Comparison of ENCODE assay signal across 30 cellular contexts in the genomic region with DNA sequence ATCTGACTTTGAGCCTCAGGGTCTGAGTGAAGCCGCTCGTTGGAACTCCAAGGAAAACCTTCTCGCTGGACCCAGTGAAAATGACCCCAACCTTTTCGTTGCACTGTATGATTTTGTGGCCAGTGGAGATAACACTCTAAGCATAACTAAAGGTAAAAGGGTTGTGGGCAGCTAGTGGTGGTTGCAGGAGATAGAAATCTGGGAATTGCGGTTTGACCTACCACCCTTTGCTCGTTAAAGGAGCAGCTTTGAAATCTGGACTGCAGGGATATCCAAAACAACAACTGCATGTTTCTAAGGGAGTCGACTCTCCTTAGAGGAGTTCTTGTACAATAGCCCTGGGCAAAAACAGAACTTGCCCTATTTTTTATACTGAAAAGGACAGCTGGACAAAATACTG. TPM values are rescaled to one million over a fixed set of nuclear protein-coding genes. Genes with fewer than 3 reads are reported as not detected.
A peak's percentile ranks its signal among the peaks of the same experiment; 100 is the strongest.
DNase-seq lines count a peak whose midpoint lies in the region; ATAC-seq, FAIRE-seq and TF ChIP-seq lines count a peak whose summit lies in the region.
"Had no signal": no experiment of that assay in that cellular context is flagged by ENCODE, and none has a peak within 500 bp of the region (broad histone marks: within the 10 kb centered on the region; RNA-seq: fewer than 3 reads in every experiment).

No MANE protein-coding gene starts in this region.

- H3K27me3 Mint-ChIP-seq in WTC11 (ENCODE audit: low read depth) (no peaks in the 10 kb centered on the region), nephron progenitor cell (ENCODE audit: low read depth, poor library complexity) (no peaks in the 10 kb centered on the region)
- H3K27me3 Mint-ChIP-seq: activated CD4-positive, alpha-beta T cell treated with anti-CD3 and anti-CD28 coated beads for 36 hours; activated naive CD4-positive, alpha-beta T cell treated with anti-CD3 and anti-CD28 coated beads, Interleukin-2, amount 50 U/mL, for 24 hours had no signal

- no peak for TF ChIP-seq CTCF in WTC11 (IDR thresholded peaks at IDR 0.05)
- TF ChIP-seq CTCF in nephron progenitor cell (IDR thresholded peaks at IDR 0.05): no peak

- H3K36me3 Mint-ChIP-seq in WTC11 (peaks cover 38% of the 10 kb centered on the region), nephron progenitor cell (ENCODE audit: low read depth) (peaks cover 74% of the 10 kb centered on the region)

- POLR2A ChIA-PET in WTC11 (lab: Charles Lee): no interaction called here

- H3K9me3 Mint-ChIP-seq in WTC11 (peaks cover 4% of the 10 kb centered on the region), nephron progenitor cell (peaks cover 6% of the 10 kb centered on the region)
- H3K9me3 Mint-ChIP-seq: activated naive CD4-positive, alpha-beta T cell treated with anti-CD3 and anti-CD28 coated beads, Interleukin-2, amount 50 U/mL, for 24 hours; neural crest cell; stimulated activated effector memory CD8-positive, alpha-beta T cell treated with anti-CD3 and anti-CD28 coated beads, Interleukin-12 subunit alpha, Interleukin-12 subunit beta, amount 100 ng/mL, for 72 hours had no signal

- FAIRE-seq in HTR-8/SVneo (lab: Jason Lieb, UNC): no peak
- FAIRE-seq: A204.1, small intestine, TTC549 had no signal

- ATAC-seq in WTC11 (no peak), GM19035 (IDR thresholded peaks at IDR 0.05; ENCODE audit: unreplicated experiment) (no peak)
- ATAC-seq: activated CD4-positive, alpha-beta T cell treated with anti-CD3 and anti-CD28 coated beads for 36 hours; foreskin keratinocyte; left lung; stimulated activated effector memory CD8-positive, alpha-beta T cell treated with anti-CD3 and anti-CD28 coated beads, Interleukin-12 subunit alpha, Interleukin-12 subunit beta, amount 100 ng/mL, for 72 hours had no signal

- no peak overlapping the region for H3K4me3 Mint-ChIP-seq in WTC11
- H3K4me3 Mint-ChIP-seq in nephron progenitor cell: no peak overlapping the region
- H3K4me3 Mint-ChIP-seq: activated CD4-positive, alpha-beta T cell treated with anti-CD3 and anti-CD28 coated beads for 36 hours; activated naive CD4-positive, alpha-beta T cell treated with anti-CD3 and anti-CD28 coated beads, Interleukin-2, amount 50 U/mL, for 24 hours; neural crest cell; stimulated activated effector memory CD8-positive, alpha-beta T cell treated with anti-CD3 and anti-CD28 coated beads, Interleukin-12 subunit alpha, Interleukin-12 subunit beta, amount 100 ng/mL, for 72 hours had no signal

- peaks cover 22% of the 10 kb centered on the region for H3K4me1 Mint-ChIP-seq in WTC11
- peaks cover 35% of the 10 kb centered on the region for H3K4me1 Mint-ChIP-seq in nephron progenitor cell

- peak; percentile 15 for DNase-seq in activated CD8-positive, alpha-beta memory T cell treated with anti-CD3 and anti-CD28 coated beads, Interleukin-2, amount 50 U/mL, for 48 hours
- no peak for DNase-seq in activated CD8-positive, alpha-beta memory T cell treated with anti-CD3 and anti-CD28 coated beads, Interleukin-2, amount 50 U/mL, for 4 hours
- no peak for DNase-seq in WTC11 (ENCODE audit: low spot score)
- DNase-seq in nephron progenitor cell: no peak
- DNase-seq in NCI-H2227 (lab: John Stamatoyannopoulos, UW; ENCODE audit: unreplicated experiment): no peak
- no peak for DNase-seq in NCI-H1436 treated with DMSO at 0.1 percent for 48 hours (lab: John Stamatoyannopoulos, UW)
- DNase-seq in HTR-8/SVneo (ENCODE audit: insufficient read length, low spot score): no peak
- DNase-seq: activated CD4-positive, alpha-beta T cell treated with anti-CD3 and anti-CD28 coated beads for 36 hours; BE2C; cerebellar nuclear complex; DND-41; effector CD4-positive, alpha-beta T cell; foreskin keratinocyte; GM23248; left lung; NCI-H1092 treated with DMSO at 0.1 percent for 48 hours; NCI-H2081 treated with DMSO at 0.1 percent for 48 hours; small intestine; stimulated activated CD4-positive, alpha-beta T cell treated with anti-CD3 and anti-CD28 coated beads, Interleukin-2, amount 100 ng/mL, for 24 hours; testis had no signal

- CTCF ChIA-PET in WTC11 (lab: Charles Lee): interaction anchor here (0.8 to 1.4 kb wide), 5 partner anchors 9 to 83 kb away, joined by 3 to 6 read pairs (median 5); no protein-coding TSS in a partner anchor

- H3K27ac Mint-ChIP-seq in WTC11 (peak overlapping the region; percentile 41; the same call in 1 of the 2 replicates), nephron progenitor cell (peak overlapping the region; percentile 64)
- H3K27ac Mint-ChIP-seq: activated CD4-positive, alpha-beta T cell treated with anti-CD3 and anti-CD28 coated beads for 36 hours; activated naive CD4-positive, alpha-beta T cell treated with anti-CD3 and anti-CD28 coated beads, Interleukin-2, amount 50 U/mL, for 24 hours; stimulated activated effector memory CD8-positive, alpha-beta T cell treated with anti-CD3 and anti-CD28 coated beads, Interleukin-12 subunit alpha, Interleukin-12 subunit beta, amount 100 ng/mL, for 72 hours had no signal

TF ChIP-seq in WTC11, 78 proteins besides CTCF, POLR2A, EP300 and RAD21:
- TF ChIP-seq, protein P1, sequence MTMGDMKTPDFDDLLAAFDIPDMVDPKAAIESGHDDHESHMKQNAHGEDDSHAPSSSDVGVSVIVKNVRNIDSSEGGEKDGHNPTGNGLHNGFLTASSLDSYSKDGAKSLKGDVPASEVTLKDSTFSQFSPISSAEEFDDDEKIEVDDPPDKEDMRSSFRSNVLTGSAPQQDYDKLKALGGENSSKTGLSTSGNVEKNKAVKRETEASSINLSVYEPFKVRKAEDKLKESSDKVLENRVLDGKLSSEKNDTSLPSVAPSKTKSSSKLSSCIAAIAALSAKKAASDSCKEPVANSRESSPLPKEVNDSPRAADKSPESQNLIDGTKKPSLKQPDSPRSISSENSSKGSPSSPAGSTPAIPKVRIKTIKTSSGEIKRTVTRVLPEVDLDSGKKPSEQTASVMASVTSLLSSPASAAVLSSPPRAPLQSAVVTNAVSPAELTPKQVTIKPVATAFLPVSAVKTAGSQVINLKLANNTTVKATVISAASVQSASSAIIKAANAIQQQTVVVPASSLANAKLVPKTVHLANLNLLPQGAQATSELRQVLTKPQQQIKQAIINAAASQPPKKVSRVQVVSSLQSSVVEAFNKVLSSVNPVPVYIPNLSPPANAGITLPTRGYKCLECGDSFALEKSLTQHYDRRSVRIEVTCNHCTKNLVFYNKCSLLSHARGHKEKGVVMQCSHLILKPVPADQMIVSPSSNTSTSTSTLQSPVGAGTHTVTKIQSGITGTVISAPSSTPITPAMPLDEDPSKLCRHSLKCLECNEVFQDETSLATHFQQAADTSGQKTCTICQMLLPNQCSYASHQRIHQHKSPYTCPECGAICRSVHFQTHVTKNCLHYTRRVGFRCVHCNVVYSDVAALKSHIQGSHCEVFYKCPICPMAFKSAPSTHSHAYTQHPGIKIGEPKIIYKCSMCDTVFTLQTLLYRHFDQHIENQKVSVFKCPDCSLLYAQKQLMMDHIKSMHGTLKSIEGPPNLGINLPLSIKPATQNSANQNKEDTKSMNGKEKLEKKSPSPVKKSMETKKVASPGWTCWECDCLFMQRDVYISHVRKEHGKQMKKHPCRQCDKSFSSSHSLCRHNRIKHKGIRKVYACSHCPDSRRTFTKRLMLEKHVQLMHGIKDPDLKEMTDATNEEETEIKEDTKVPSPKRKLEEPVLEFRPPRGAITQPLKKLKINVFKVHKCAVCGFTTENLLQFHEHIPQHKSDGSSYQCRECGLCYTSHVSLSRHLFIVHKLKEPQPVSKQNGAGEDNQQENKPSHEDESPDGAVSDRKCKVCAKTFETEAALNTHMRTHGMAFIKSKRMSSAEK (CRISPR knock-in tag; IDR thresholded peaks at IDR 0.05; ENCODE audit: borderline replicate concordance): no peak
- TF ChIP-seq CREM (CRISPR knock-in tag; IDR thresholded peaks at IDR 0.05): no peak
- no peak for TF ChIP-seq TEAD1 (CRISPR knock-in tag; IDR thresholded peaks at IDR 0.05)
- no peak for TF ChIP-seq ZBTB21 (CRISPR knock-in tag; IDR thresholded peaks at IDR 0.05; ENCODE audit: borderline replicate concordance)
- no peak for TF ChIP-seq RORB (CRISPR knock-in tag; IDR thresholded peaks at IDR 0.05)

RNA-seq across cellular contexts. Expression of a gene that starts 19.0 kb away (rescaled TPM):
- 87.5 to 104 TPM (median 89.1 TPM) in 3 replicates for total RNA-seq in WTC11 (2021)

RNA-seq across cellular contexts. Expression of a gene that starts 42.5 kb away (rescaled TPM):
- total RNA-seq in WTC11 (2021): not detected in 3 replicates
- total RNA-seq: activated CD4-positive, alpha-beta T cell treated with anti-CD3 and anti-CD28 coated beads for 36 hours; ascending aorta; epithelial cell of proximal tubule; foreskin keratinocyte; GM23248; mucosa of gallbladder; NCI-H460; neural crest cell had no signal
